14 cellular contexts compared by ENCODE assay signal in genomic region chr17:2849327-2849670, GRCh38. TPM values are rescaled to one million over a fixed set of nuclear protein-coding genes. Genes with fewer than 3 reads are reported as not detected.
DNase-seq lines count a peak whose midpoint lies in the region; ATAC-seq, FAIRE-seq and TF ChIP-seq lines count a peak whose summit lies in the region.
"Had no signal": no experiment of that assay in that cellular context is flagged by ENCODE, and none has a peak within 500 bp of the region (broad histone marks: within the 10 kb centered on the region; RNA-seq: fewer than 3 reads in every experiment).

No MANE protein-coding gene starts in this region.

- 0 out of 2 replicates have a peak overlapping the region, but pooled peaks have one; percentile 50 for H2BK12ac ChIP-seq in H1 (ENCODE audit: low read depth, low read length)

- H3K23me2 ChIP-seq in H1 (ENCODE audit: low read depth, low read length): peaks cover 10% of the 10 kb centered on the region; the same call in 1 of the 2 replicates

- CTCF ChIA-PET in H1 (lab: Charles Lee; ENCODE audit: partially characterized antibody): interaction anchor here (0.8 to 13.3 kb wide), 33 partner anchors 8 to 163 kb away, joined by 3 to 233 read pairs (median 5); no protein-coding TSS in a partner anchor

- ATAC-seq in HG03432 (IDR thresholded peaks at IDR 0.05; ENCODE audit: unreplicated experiment): no peak
- ATAC-seq in HG03196 (IDR thresholded peaks at IDR 0.05; ENCODE audit: unreplicated experiment): no peak

- H3K4me1 ChIP-seq in H1 (replicated peaks in 1 of 4; ENCODE audit: control insufficient read depth in 3 of 4, insufficient read depth in 4 of 4, low read length in 3 of 4) (peaks cover 7 to 18% (median 9%) of the 10 kb centered on the region in 4 experiments; a peak in 6 of 7 replicates), muscle layer of colon (ENCODE audit: insufficient read depth, low read length) (peaks cover 11% of the 10 kb centered on the region), transverse colon (peaks cover 0 to 30% (median 14%) of the 10 kb centered on the region in 4 donors), prostate gland (replicated peaks) (no peaks in the 10 kb centered on the region)
- H3K4me1 ChIP-seq: pancreas had no signal

- no peak for TF ChIP-seq POLR2A in H1 (IDR thresholded peaks at IDR 0.05; ENCODE audit: control extremely low read depth in 1 of 2, low read depth in 2 of 2, low read length in 2 of 2)
- TF ChIP-seq POLR2A in transverse colon (IDR thresholded peaks at IDR 0.05): no peak
- TF ChIP-seq POLR2A in prostate gland (IDR thresholded peaks at IDR 0.05): no peak

- intact Hi-C loops in transverse colon (cut with DNase I; ENCODE audit: low total_unique reads): loop anchor here (2.0 kb wide), 1 partner anchor 156 kb away; no protein-coding TSS in a partner anchor
- intact Hi-C loops in prostate gland (cut with DNase I): loop anchor here (5.0 kb wide), 1 partner anchor 163 kb away; no protein-coding TSS in a partner anchor

- no peak overlapping the region for H3K9ac ChIP-seq in H1 (replicated peaks in 1 of 4; ENCODE audit: extremely low read depth in 1 of 4, low read depth in 3 of 4, low read length in 3 of 4)
- no peak overlapping the region for H3K9ac ChIP-seq in muscle layer of colon (ENCODE audit: low read length)

- peak overlapping the region; percentile 46; the same call in 1 of the 2 replicates for H2BK15ac ChIP-seq in H1 (ENCODE audit: low read length)

- 56% methylated on average over 9 of the region's 13 CpGs; no CpG with 5 or more reads in 1 of the 2 experiments for WGBS in H1 (ENCODE audit: extremely low coverage in 1 of 2, insufficient coverage in 1 of 2, insufficient read length in 1 of 2, insufficient replicate concordance in 2 of 2, low coverage in 1 of 2, low lambda C conversion rate in 2 of 2, missing lambda C conversion rate in 1 of 2), 2 experiments
- 62% methylated on average over 7 of the region's 13 CpGs; no CpG with 5 or more reads in 1 of the 2 donors for WGBS in transverse colon (ENCODE audit: low coverage in 1 of 2), 2 donors
- WGBS in prostate gland: 52% methylated on average over 12 of the region's 13 CpGs

- H3K23ac ChIP-seq in H1 (ENCODE audit: insufficient read length): no peak overlapping the region

- no peak overlapping the region for H3K27ac ChIP-seq in H1 (ENCODE audit: low read depth, low read length)
- peak overlapping the region; percentile 34 for H3K27ac ChIP-seq in muscle layer of colon (ENCODE audit: low read depth, low read length)
- peak overlapping the region in 3 of 4 donors; percentile 3 to 43 (median 17) for H3K27ac ChIP-seq in transverse colon
- no peak overlapping the region for H3K27ac ChIP-seq in prostate gland
- H3K27ac ChIP-seq: cardiac muscle cell, pancreas, right lobe of liver, SJSA1, VCaP had no signal

- H2BK20ac ChIP-seq in H1 (ENCODE audit: low read length): no peak overlapping the region

- H4K5ac ChIP-seq in H1 (ENCODE audit: insufficient read length, low read depth, low read length): no peak overlapping the region

- no peak overlapping the region for H4K91ac ChIP-seq in H1 (replicated peaks; ENCODE audit: insufficient read length, low read length)

- H4K20me1 ChIP-seq in H1 (replicated peaks in 1 of 2; ENCODE audit: control insufficient read depth in 1 of 2, insufficient read depth in 2 of 2, low read length in 2 of 2): no peaks in the 10 kb centered on the region

- no peak overlapping the region for H2BK120ac ChIP-seq in H1 (replicated peaks; ENCODE audit: low read depth, low read length)

- H3K9me3 ChIP-seq in H1 (ENCODE audit: insufficient read depth in 2 of 2, low read depth in 1 of 2, low read length in 1 of 2) (no peaks in the 10 kb centered on the region), muscle layer of colon (ENCODE audit: low read length) (no peaks in the 10 kb centered on the region), transverse colon (no peaks in the 10 kb centered on the region), prostate gland (no peaks in the 10 kb centered on the region)
- H3K9me3 ChIP-seq: pancreas, right lobe of liver, SJSA1 had no signal

- no peak for TF ChIP-seq RAD21 in H1 (IDR thresholded peaks at IDR 0.05 in 1 of 2, conservative IDR thresholded peaks at IDR 0.05 in 1 of 2; ENCODE audit: low read depth in 2 of 2, low read length in 2 of 2)

- H3K36me3 ChIP-seq in H7 (replicated peaks; ENCODE audit: control insufficient read depth, insufficient read depth, low read length) (no peaks in the 10 kb centered on the region), H1 (ENCODE audit: control insufficient read depth in 2 of 4, insufficient read depth in 4 of 4, low read length in 3 of 4) (no peaks in the 10 kb centered on the region), muscle layer of colon (ENCODE audit: insufficient read depth, low read length) (no peaks in the 10 kb centered on the region), transverse colon (no peaks in the 10 kb centered on the region), prostate gland (no peaks in the 10 kb centered on the region)
- H3K36me3 ChIP-seq: cardiac muscle cell, pancreas, right lobe of liver, SJSA1 had no signal

- H3K79me2 ChIP-seq in H1 (ENCODE audit: control insufficient read depth in 1 of 2, insufficient read depth in 2 of 2, low read length in 2 of 2): peaks cover 0 to 3% of the 10 kb centered on the region in 2 experiments; a peak in 1 of 4 replicates

- POLR2A ChIA-PET in H1 (lab: Charles Lee; ENCODE audit: partially characterized antibody): interaction anchor here (0.5 to 1.7 kb wide), 3 partner anchors 24 to 189 kb away, joined by 3 to 8 read pairs (median 6); no protein-coding TSS in a partner anchor

- no peak overlapping the region for H4K8ac ChIP-seq in H1 (ENCODE audit: extremely low read depth, insufficient read depth, low read length)

- TF ChIP-seq CTCF in H1 (IDR thresholded peaks at IDR 0.05; ENCODE audit: control extremely low read depth in 1 of 3, insufficient read depth in 1 of 3, low read depth in 1 of 3, low read length in 3 of 3): no peak
- TF ChIP-seq CTCF in transverse colon (IDR thresholded peaks at IDR 0.05): no peak
- no peak for TF ChIP-seq CTCF in D721Med (IDR thresholded peaks at IDR 0.05; ENCODE audit: insufficient read depth, missing control alignments)
- TF ChIP-seq CTCF in prostate gland (IDR thresholded peaks at IDR 0.05): no peak

- no peak overlapping the region for H2AK5ac ChIP-seq in H1 (ENCODE audit: low read depth, low read length)

- H3K27me3 ChIP-seq in H7 (ENCODE audit: control insufficient read depth, insufficient read depth, low read length): no peaks in the 10 kb centered on the region; the same call in 1 of the 2 replicates
- peaks cover 0 to 5% (median 0%) of the 10 kb centered on the region in 4 experiments; a peak in 2 of 7 replicates for H3K27me3 ChIP-seq in H1 (replicated peaks in 1 of 4; ENCODE audit: control insufficient read depth in 3 of 4, extremely low read depth in 1 of 4, insufficient read depth in 3 of 4, low read length in 3 of 4)
- H3K27me3 ChIP-seq in muscle layer of colon (ENCODE audit: control insufficient read depth in 1 of 2, insufficient read depth in 2 of 2, low read length in 2 of 2): no peaks in the 10 kb centered on the region
- H3K27me3 ChIP-seq in transverse colon: peaks cover 4% of the 10 kb centered on the region
- H3K27me3 ChIP-seq in prostate gland (replicated peaks; ENCODE audit: insufficient read depth): no peaks in the 10 kb centered on the region
- H3K27me3 ChIP-seq: pancreas had no signal

- H2AFZ ChIP-seq in H1 (ENCODE audit: low read length): no peak overlapping the region

- H3K4ac ChIP-seq in H1 (replicated peaks; ENCODE audit: insufficient read length, low read depth, low read length): no peak overlapping the region

- no peak overlapping the region for H3K56ac ChIP-seq in H1 (replicated peaks; ENCODE audit: insufficient read length, low read depth, low read length)

- H3K18ac ChIP-seq in H1 (ENCODE audit: extremely low read depth, low read length): peak overlapping the region; percentile 48; the same call in 1 of the 2 replicates

- in situ Hi-C loops in transverse colon (cut with MboI; ENCODE audit: low pct_ligation_motif_present in 1 of 4, low pct_unique_long_range_greater_than_20kb in 1 of 4, low sequenced_read_pairs in 3 of 4): loop anchor here in 2 of 4 donors (25.0 kb wide), 1 partner anchor 163 kb away; no protein-coding TSS in a partner anchor

- H2BK5ac ChIP-seq in H1 (ENCODE audit: low read depth, low read length): peak overlapping the region; percentile 52; the same call in 1 of the 2 replicates

- no peaks in the 10 kb centered on the region for H3K79me1 ChIP-seq in H1 (ENCODE audit: low read depth, low read length)

- FAIRE-seq in H1 (lab: Jason Lieb, UNC) (no peak), D721Med (lab: Jason Lieb, UNC) (no peak)
- FAIRE-seq: pancreas, RCC 7860 had no signal

- no peak for TF ChIP-seq EP300 in H1 (IDR thresholded peaks at IDR 0.05; ENCODE audit: borderline replicate concordance in 1 of 2, low read depth in 2 of 2, low read length in 2 of 2)
- no peak for TF ChIP-seq EP300 in transverse colon (IDR thresholded peaks at IDR 0.05; ENCODE audit: low read depth)

- peak overlapping the region in 1 of 2 experiments; percentile 27; a peak in 2 of 4 replicates for H3K4me2 ChIP-seq in H1 (ENCODE audit: insufficient read depth in 1 of 2, low read depth in 2 of 2, low read length in 2 of 2)

- peak; percentile 84 for DNase-seq in H7
- no peak for DNase-seq in H1 (ENCODE audit: low read depth in 1 of 2, low spot score in 2 of 2)
- no peak for DNase-seq in transverse colon
- no peak for DNase-seq in D721Med (ENCODE audit: insufficient read length, low spot score)
- no peak for DNase-seq in prostate gland (ENCODE audit: low spot score)

- no peak overlapping the region for H3K14ac ChIP-seq in H1 (ENCODE audit: insufficient read length)

- H3K4me3 ChIP-seq in H7 (ENCODE audit: insufficient read depth, low read depth, low read length): no peak overlapping the region
- H3K4me3 ChIP-seq in H1 (ENCODE audit: extremely low read depth in 1 of 4, insufficient read depth in 2 of 4, low read depth in 3 of 4, low read length in 4 of 4): 0 out of 8 replicates have a peak overlapping the region, but pooled peaks of 1 of the 4 experiments have one; percentile 8
- no peak overlapping the region for H3K4me3 ChIP-seq in muscle layer of colon (ENCODE audit: low read depth in 1 of 2, low read length in 2 of 2)
- no peak overlapping the region for H3K4me3 ChIP-seq in transverse colon
- H3K4me3 ChIP-seq in prostate gland: no peak overlapping the region
- H3K4me3 ChIP-seq: cardiac muscle cell, pancreas, right lobe of liver, SJSA1 had no signal

RNA-seq across cellular contexts. Expression of gene RAP1GAP2, which starts 53.1 kb away (rescaled TPM):
- total RNA-seq in H7 (2014; rRNA removed; shearing (Covaris generic)): 35.5 and 45.7 TPM in 2 replicates
- total RNA-seq in H1 (2021; fragmentation: NEBNext Ultra II Directional; extraction: Animal tissue kit (Norgen Biotek cat#: 25700)): 63.4 and 63.8 TPM in 2 replicates
- 24.0 and 28.9 TPM in 2 replicates for polyA plus RNA-seq in H1 (2011; rRNA removed)
- polyA plus RNA-seq in H1 (2011; cell fraction: cytosol; rRNA removed): 25.1 TPM
- 165 TPM for polyA plus RNA-seq in H1 (2011; cell fraction: nucleus; rRNA removed)
- 26.1 to 39.5 TPM (median 30.8 TPM) in 4 replicates for polyA plus RNA-seq in H1 (2012, experiment 1 of 2)
- 16.1 TPM for polyA plus RNA-seq in H1 (2012, experiment 2 of 2)
- polyA plus RNA-seq in H1 (2013, experiment 1 of 2): 22.5 TPM
- 22.8 TPM for polyA plus RNA-seq in H1 (2013, experiment 2 of 2)
- polyA minus RNA-seq in H1 (2011; rRNA and poly(A)+ RNA removed): 27.1 and 37.8 TPM in 2 replicates
- 18.9 TPM for polyA minus RNA-seq in H1 (2011; cell fraction: cytosol; rRNA and poly(A)+ RNA removed)
- 28.5 TPM for polyA minus RNA-seq in H1 (2011; cell fraction: nucleus; rRNA and poly(A)+ RNA removed)
- total RNA-seq in transverse colon (10 to 100 TPM; 23.0 to 39.6 (median 33.9) TPM), prostate gland (10 to 100 TPM; 28.9 to 48.3 TPM)

Comparison
In these comparisons a context has a peak if more than half of its experiments do, and no peak if none do; other contexts are left out.
1. H3K27ac ChIP-seq: peak in muscle layer of colon (single experiment) and transverse colon (3 of 4); none in H1 (single experiment) and prostate gland (0 of 2).